Comparison of ENCODE assay signal across 8 cellular contexts in the genomic region with DNA sequence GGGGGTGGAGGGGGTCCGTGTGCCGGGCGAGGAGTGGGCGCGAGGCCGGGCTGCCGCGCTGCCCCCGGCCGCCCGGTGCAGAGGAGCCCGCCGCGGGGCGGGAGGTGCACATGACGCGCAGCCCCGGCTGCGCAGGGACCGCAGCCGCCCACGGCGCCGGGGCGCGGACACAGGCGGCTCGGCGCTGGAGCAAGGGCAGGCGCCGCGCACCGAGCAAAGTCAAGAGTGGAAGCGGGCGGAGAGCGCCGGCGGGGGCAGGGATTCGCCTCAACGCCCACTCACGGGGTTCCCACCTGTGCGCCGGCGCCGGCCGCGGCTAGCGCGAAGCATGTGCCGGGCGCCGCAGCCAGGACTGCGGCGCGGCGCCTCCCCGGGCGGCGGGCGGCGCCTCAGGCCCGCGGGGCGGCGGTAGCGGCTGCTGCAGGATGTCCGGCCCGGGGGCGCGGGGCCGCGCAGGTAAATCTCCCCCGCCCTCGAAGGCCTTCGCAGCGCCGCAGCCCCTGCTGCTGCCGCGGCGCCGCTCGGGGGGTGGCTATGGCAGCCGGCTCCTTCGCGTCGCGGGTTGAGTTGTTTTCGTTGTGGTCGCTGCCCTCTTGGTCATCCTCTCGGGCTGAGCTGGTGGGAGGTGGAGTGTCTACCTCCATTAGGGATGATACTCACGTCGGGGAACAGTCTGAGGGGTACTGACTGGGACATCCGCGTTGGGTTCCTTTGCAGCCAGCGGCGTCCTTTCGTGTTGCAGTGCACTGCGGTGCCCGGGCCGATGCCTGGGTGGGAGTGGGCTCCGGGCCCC.
A peak's percentile ranks its signal among the peaks of the same experiment; 100 is the strongest.
DNase-seq lines count a peak whose midpoint lies in the region; ATAC-seq and TF ChIP-seq lines count a peak whose summit lies in the region.

No MANE protein-coding gene starts in this region.

- intact Hi-C loops in Caco-2 (cut with micrococcal nuclease; ENCODE audit: unreplicated experiment), result no loop called here
- intact Hi-C loops in cardiac septum (cut with DNase I), result loop anchor here (1.0 to 10.0 kb wide), 3 partner anchors 100 to 301 kb away; no protein-coding TSS in a partner anchor

- H3K36me3 Mint-ChIP-seq in Caco-2 (ENCODE audit: insufficient read depth, unreplicated experiment) (no peaks in the 10 kb centered on the region), HFFc6 (ENCODE audit: low read depth) (no peaks in the 10 kb centered on the region)

- no peaks in the 10 kb centered on the region for H3K79me2 ChIP-seq in trophoblast cell (ENCODE audit: control insufficient read depth, insufficient read depth, low read length, poor library complexity)

- H3K9me3 ChIP-seq in Caco-2, result no peaks in the 10 kb centered on the region
- H3K9me3 ChIP-seq in trophoblast cell (ENCODE audit: insufficient read depth, low read depth, low read length), result no peaks in the 10 kb centered on the region

- H3K4me3 Mint-ChIP-seq in Caco-2 (ENCODE audit: unreplicated experiment) (peak overlapping the region; percentile 72), HFFc6 (no peak overlapping the region)

- H3K27me3 ChIP-seq in Caco-2 (replicated peaks; ENCODE audit: control insufficient read depth, insufficient read depth, low read length) (no peaks in the 10 kb centered on the region), trophoblast cell (ENCODE audit: insufficient read depth, low read length) (no peaks in the 10 kb centered on the region)

- no peak for TF ChIP-seq CTCF in Caco-2 (IDR thresholded peaks at IDR 0.05; ENCODE audit: insufficient read depth in 1 of 2, low read depth in 1 of 2, low read length in 1 of 2, severe bottlenecking in 1 of 2, unreplicated experiment in 1 of 2)
- no peak for TF ChIP-seq CTCF in WI38 (IDR thresholded peaks at IDR 0.05; ENCODE audit: low read depth, low read length)
- no peak for TF ChIP-seq CTCF in HFFc6 (IDR thresholded peaks at IDR 0.05)

- H3K9me3 Mint-ChIP-seq in Caco-2 (ENCODE audit: unreplicated experiment) (no peaks in the 10 kb centered on the region), HFFc6 (no peaks in the 10 kb centered on the region)

- H3K4me2 ChIP-seq in trophoblast cell (ENCODE audit: low read length), result peak overlapping the region; percentile 79

- DNase-seq in Caco-2 (peak; percentile 22 to 37), cardiac septum (ENCODE audit: low spot score) (peak; percentile 71), trophoblast cell (peak in 1 of 2 donors; percentile 0), SIG-M5 (lab: John Stamatoyannopoulos, UW) (no peak), HFFc6 (no peak)

- ATAC-seq in GM19372 (IDR thresholded peaks at IDR 0.05; ENCODE audit: low read depth, unreplicated experiment) (peak; percentile 54), HG03460 (IDR thresholded peaks at IDR 0.05; ENCODE audit: unreplicated experiment) (peak; percentile 55)

- H3K4me1 Mint-ChIP-seq in Caco-2 (ENCODE audit: low read depth, unreplicated experiment) (no peaks in the 10 kb centered on the region), HFFc6 (ENCODE audit: low read depth) (no peaks in the 10 kb centered on the region)

- no peak overlapping the region for H4K12ac ChIP-seq in trophoblast cell (ENCODE audit: low read depth, low read length)

- H3K4me3 ChIP-seq in Caco-2 (ENCODE audit: low read depth, low read length) (peak overlapping the region; percentile 37), WI38 (ENCODE audit: low read depth, low read length) (peak overlapping the region; percentile 29; the same call in 1 of the 2 replicates), trophoblast cell (ENCODE audit: low read depth, low read length) (peak overlapping the region; percentile 87)

- H3K79me1 ChIP-seq in trophoblast cell (ENCODE audit: low read length), result no peaks in the 10 kb centered on the region

- H3K27ac ChIP-seq in trophoblast cell (ENCODE audit: low read depth, low read length), result no peak overlapping the region

- no peak overlapping the region for H2BK12ac ChIP-seq in trophoblast cell (ENCODE audit: low read length)

- H3K4me1 ChIP-seq in Caco-2, result no peaks in the 10 kb centered on the region
- H3K4me1 ChIP-seq in trophoblast cell (ENCODE audit: control insufficient read depth in 1 of 2, insufficient read depth in 2 of 2, low read length in 2 of 2), result no peaks in the 10 kb centered on the region

- CTCF ChIA-PET in Caco-2 (lab: Charles Lee), result interaction anchor here (0.6 kb wide), 1 partner anchor 142 kb away, joined by 6 read pairs; no protein-coding TSS in a partner anchor

- no TSS peak for BruUV-seq in Caco-2 (replicated peaks; lab: Mats Ljungman, UMichigan)

- peak overlapping the region; percentile 54 for H3K9ac ChIP-seq in trophoblast cell (ENCODE audit: low read length)

- POLR2A ChIA-PET in Caco-2 (lab: Charles Lee), result no interaction called here

- H2BK5ac ChIP-seq in trophoblast cell (ENCODE audit: low read depth, low read length, poor library complexity), result no peak overlapping the region

- peak overlapping the region; percentile 44 for H3K18ac ChIP-seq in trophoblast cell (ENCODE audit: low read length)

- no CpG with 5 or more reads among the region's 101 CpGs for WGBS in trophoblast cell (ENCODE audit: extremely low coverage, insufficient coverage, insufficient read length)

- H4K8ac ChIP-seq in trophoblast cell (ENCODE audit: low read depth, low read length), result peak overlapping the region; percentile 32

- H4K91ac ChIP-seq in trophoblast cell (ENCODE audit: low read depth, low read length), result no peak overlapping the region

- H2AFZ ChIP-seq in trophoblast cell (ENCODE audit: insufficient read depth, low read length, poor library complexity), result peak overlapping the region; percentile 88

- H3K27me3 Mint-ChIP-seq in Caco-2 (ENCODE audit: insufficient read depth, unreplicated experiment), result no peaks in the 10 kb centered on the region
- peaks cover 3% of the 10 kb centered on the region for H3K27me3 Mint-ChIP-seq in HFFc6 (ENCODE audit: insufficient read depth)

- H3K4ac ChIP-seq in trophoblast cell (ENCODE audit: low read depth, low read length), result no peak overlapping the region

- no peak overlapping the region for H3K23ac ChIP-seq in trophoblast cell (ENCODE audit: low read length)

- H3K36me3 ChIP-seq in Caco-2 (ENCODE audit: control insufficient read depth, insufficient read depth, low read length), result no peaks in the 10 kb centered on the region
- no peaks in the 10 kb centered on the region for H3K36me3 ChIP-seq in trophoblast cell (ENCODE audit: control insufficient read depth in 1 of 2, insufficient read depth in 2 of 2, low read length in 2 of 2)

- H3K27ac Mint-ChIP-seq in Caco-2 (ENCODE audit: unreplicated experiment) (no peak overlapping the region), HFFc6 (no peak overlapping the region)

- no peak overlapping the region for H2BK120ac ChIP-seq in trophoblast cell (ENCODE audit: insufficient read depth, low read length, poor library complexity)

- no peak overlapping the region for H3K14ac ChIP-seq in trophoblast cell (ENCODE audit: low read length)

- H2AK5ac ChIP-seq in trophoblast cell (ENCODE audit: low read length), result no peak overlapping the region

Comparison
In these comparisons a context has a peak if more than half of its experiments do, and no peak if none do; other contexts are left out.
1. DNase-seq: peak in Caco-2 (2 of 2) and cardiac septum (single experiment); none in SIG-M5 (single experiment) and HFFc6 (single experiment).
2. H3K4me3 ChIP-seq: peak in every context shown above with its lines; median percentile 87 in trophoblast cell; 37 in Caco-2; 29 in WI38.